Comparison of ENCODE assay signal across 11 cellular contexts in the genomic region with DNA sequence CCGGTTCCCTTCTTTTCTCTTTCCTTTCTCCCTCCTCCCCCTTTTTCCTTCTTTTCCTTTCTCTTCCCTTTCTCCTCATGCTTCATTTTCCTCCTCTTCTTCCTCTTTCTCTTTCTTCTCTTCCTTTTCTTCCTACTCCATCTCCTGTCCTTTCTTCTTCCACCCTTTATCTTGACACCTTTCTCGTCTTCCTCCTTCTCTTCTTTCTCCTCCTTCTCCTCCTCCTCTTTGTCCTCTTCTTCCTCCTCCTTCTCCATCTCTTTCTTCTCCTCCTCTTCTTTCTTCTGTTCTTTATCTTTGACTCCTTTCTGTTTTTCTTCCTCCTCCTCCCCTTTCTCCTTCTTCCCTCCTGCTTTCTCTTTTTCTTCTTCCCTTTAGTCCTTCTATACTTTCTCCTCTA. TPM values are rescaled to one million over a fixed set of nuclear protein-coding genes. Genes with fewer than 3 reads are reported as not detected.
"Had no signal": no experiment of that assay in that cellular context is flagged by ENCODE, and none has a peak within 500 bp of the region (broad histone marks: within the 10 kb centered on the region; RNA-seq: fewer than 3 reads in every experiment).

No MANE protein-coding gene starts in this region.

- H3K27ac Mint-ChIP-seq: IgD-negative memory B cell had no signal

- DNase-seq: GM23248, GOT3, H7, KG1 had no signal

- ATAC-seq: HCT116, HepG2 had no signal

- H3K9me3 ChIP-seq: HAP-1 had no signal

- H3K4me3 Mint-ChIP-seq: IgD-negative memory B cell had no signal

- H3K27ac ChIP-seq: GM23248, HL-60 had no signal

- H3K36me3 ChIP-seq: HAP-1 had no signal

- H3K4me1 ChIP-seq: HAP-1 had no signal

- H3K4me3 ChIP-seq: GM23248, HAP-1 had no signal

- H3K4me1 Mint-ChIP-seq: IgD-negative memory B cell had no signal

RNA-seq across cellular contexts. Expression of a gene that starts 53.2 kb away (rescaled TPM):
- total RNA-seq: GM23248, H4, HepG2, HT1080 had no signal
